10 cellular contexts compared by ENCODE assay signal in the genomic region with DNA sequence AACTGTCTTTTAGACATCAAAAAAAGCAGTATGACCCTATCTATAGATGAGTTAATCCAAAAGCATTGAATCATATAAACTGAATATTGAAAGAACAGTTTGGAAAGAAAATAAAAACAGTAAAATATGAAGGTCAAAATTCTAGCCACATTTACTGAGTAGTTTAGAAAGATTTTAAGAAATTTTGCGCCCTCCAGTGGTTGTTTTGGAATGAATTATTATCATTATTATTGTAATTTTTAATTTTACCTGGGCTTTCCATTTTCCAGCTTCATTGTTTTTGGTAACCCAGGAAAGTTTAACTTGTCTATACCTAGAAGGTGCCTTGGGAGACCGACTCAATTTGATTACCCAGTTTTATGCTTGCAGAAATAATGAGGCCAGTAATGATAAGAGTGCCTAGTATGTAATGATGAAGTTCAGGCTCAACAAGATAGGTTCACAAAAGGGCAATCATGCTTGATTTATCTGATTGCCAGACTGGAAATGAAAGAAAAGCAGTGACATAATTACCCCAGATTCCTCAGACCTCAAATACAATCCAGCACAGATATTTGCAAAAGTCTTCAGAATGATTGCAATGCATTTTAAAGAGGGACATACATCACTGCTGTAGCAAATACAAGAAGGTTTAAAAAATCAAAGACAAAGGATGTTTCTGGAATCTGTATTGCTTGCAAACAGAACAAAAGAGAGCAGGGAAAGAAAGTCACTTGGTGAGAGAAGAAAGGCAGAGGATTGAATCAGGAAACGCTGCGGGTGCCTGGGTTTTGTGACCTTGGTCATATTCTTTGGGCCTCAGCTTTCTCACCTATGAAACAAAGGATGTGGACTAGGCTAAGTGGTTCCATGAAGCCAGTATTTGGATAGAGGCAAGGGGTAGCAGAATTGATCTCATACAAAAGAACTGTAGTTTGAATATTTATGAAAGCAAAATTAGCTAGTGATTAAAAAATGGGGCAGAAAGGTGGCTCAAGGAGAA.
A peak's percentile ranks its signal among the peaks of the same experiment; 100 is the strongest.
DNase-seq lines count a peak whose midpoint lies in the region; ATAC-seq and TF ChIP-seq lines count a peak whose summit lies in the region.
"Had no signal": no experiment of that assay in that cellular context is flagged by ENCODE, and none has a peak within 500 bp of the region (broad histone marks: within the 10 kb centered on the region; RNA-seq: fewer than 3 reads in every experiment).

No MANE protein-coding gene starts in this region.

- H3K4me3 ChIP-seq in thoracic aorta = no peak overlapping the region

- no peaks in the 10 kb centered on the region for H3K27me3 ChIP-seq in thoracic aorta (replicated peaks; ENCODE audit: insufficient read depth)

- H3K9me3 Mint-ChIP-seq in endothelial cell (ENCODE audit: unreplicated experiment) = no peaks in the 10 kb centered on the region
- H3K9me3 Mint-ChIP-seq in activated CD8-positive, alpha-beta memory T cell treated with anti-CD3 and anti-CD28 coated beads, Interleukin-2, amount 10 ng/mL, durations not matched to agents 7 days and 5 days (ENCODE audit: low read depth) = no peaks in the 10 kb centered on the region
- H3K9me3 Mint-ChIP-seq: activated naive CD8-positive, alpha-beta T cell treated with anti-CD3 and anti-CD28 coated beads, Interleukin-2, amount 10 ng/mL, durations not matched to agents 7 days and 5 days; IgD-negative memory B cell had no signal

- H3K27me3 Mint-ChIP-seq in endothelial cell (ENCODE audit: unreplicated experiment) = no peaks in the 10 kb centered on the region
- peaks cover 2% of the 10 kb centered on the region for H3K27me3 Mint-ChIP-seq in activated CD8-positive, alpha-beta memory T cell treated with anti-CD3 and anti-CD28 coated beads, Interleukin-2, amount 10 ng/mL, durations not matched to agents 7 days and 5 days
- H3K27me3 Mint-ChIP-seq: IgD-negative memory B cell had no signal

- H3K27ac Mint-ChIP-seq in endothelial cell (ENCODE audit: unreplicated experiment) = peak overlapping the region; percentile 20
- no peak overlapping the region for H3K27ac Mint-ChIP-seq in activated CD8-positive, alpha-beta memory T cell treated with anti-CD3 and anti-CD28 coated beads, Interleukin-2, amount 10 ng/mL, durations not matched to agents 7 days and 5 days
- H3K27ac Mint-ChIP-seq: activated naive CD8-positive, alpha-beta T cell treated with anti-CD3 and anti-CD28 coated beads, Interleukin-2, amount 10 ng/mL, durations not matched to agents 7 days and 5 days had no signal

- H3K4me1 Mint-ChIP-seq in endothelial cell (ENCODE audit: unreplicated experiment) = peaks cover 15% of the 10 kb centered on the region
- H3K4me1 Mint-ChIP-seq in activated CD8-positive, alpha-beta memory T cell treated with anti-CD3 and anti-CD28 coated beads, Interleukin-2, amount 10 ng/mL, durations not matched to agents 7 days and 5 days = peaks cover 1% of the 10 kb centered on the region

- no peaks in the 10 kb centered on the region for H3K36me3 ChIP-seq in thoracic aorta

- ATAC-seq in thoracic aorta (ENCODE audit: insufficient number of reproducible peaks, low FRiP score, low read depth) (no peak), omental fat pad (ENCODE audit: low FRiP score) (no peak)
- ATAC-seq in activated CD8-positive, alpha-beta memory T cell treated with anti-CD3 and anti-CD28 coated beads, Interleukin-2, amount 10 ng/mL, durations not matched to agents 7 days and 5 days = no peak

- H3K4me3 Mint-ChIP-seq in endothelial cell (ENCODE audit: unreplicated experiment) = no peak overlapping the region
- no peak overlapping the region for H3K4me3 Mint-ChIP-seq in activated CD8-positive, alpha-beta memory T cell treated with anti-CD3 and anti-CD28 coated beads, Interleukin-2, amount 10 ng/mL, durations not matched to agents 7 days and 5 days
- H3K4me3 Mint-ChIP-seq: activated naive CD8-positive, alpha-beta T cell treated with anti-CD3 and anti-CD28 coated beads, Interleukin-2, amount 10 ng/mL, durations not matched to agents 7 days and 5 days had no signal

- no peaks in the 10 kb centered on the region for H3K9me3 ChIP-seq in thoracic aorta

- TF ChIP-seq CTCF in endothelial cell (IDR thresholded peaks at IDR 0.05; ENCODE audit: unreplicated experiment) = peak; percentile 87
- peak; percentile 47 for TF ChIP-seq CTCF in thoracic aorta (IDR thresholded peaks at IDR 0.05)
- no peak for TF ChIP-seq CTCF in omental fat pad (IDR thresholded peaks at IDR 0.05)

- H3K36me3 Mint-ChIP-seq in endothelial cell (ENCODE audit: low read depth, unreplicated experiment) = no peaks in the 10 kb centered on the region
- H3K36me3 Mint-ChIP-seq in activated CD8-positive, alpha-beta memory T cell treated with anti-CD3 and anti-CD28 coated beads, Interleukin-2, amount 10 ng/mL, durations not matched to agents 7 days and 5 days = no peaks in the 10 kb centered on the region
- H3K36me3 Mint-ChIP-seq: activated naive CD8-positive, alpha-beta T cell treated with anti-CD3 and anti-CD28 coated beads, Interleukin-2, amount 10 ng/mL, durations not matched to agents 7 days and 5 days; IgD-negative memory B cell had no signal

- peak; percentile 17 for DNase-seq in SIG-M5 treated with dmso at 0.1 percent for 504 hours (lab: John Stamatoyannopoulos, UW; ENCODE audit: unreplicated experiment)
- DNase-seq in SIG-M5 (lab: John Stamatoyannopoulos, UW) = no peak
- DNase-seq in NCI-H446 treated with DMSO at 0.1 percent for 48 hours (lab: John Stamatoyannopoulos, UW) = peak; percentile 27
- no peak for DNase-seq in endothelial cell (ENCODE audit: low spot score)
- DNase-seq in thoracic aorta (ENCODE audit: low spot score) = no peak
- DNase-seq in MV-4-11 (lab: John Stamatoyannopoulos, UW) = no peak
- DNase-seq in omental fat pad (ENCODE audit: low spot score) = no peak
- no peak for DNase-seq in activated CD8-positive, alpha-beta memory T cell treated with anti-CD3 and anti-CD28 coated beads, Interleukin-2, amount 10 ng/mL, durations not matched to agents 7 days and 5 days
- DNase-seq: activated naive CD8-positive, alpha-beta T cell treated with anti-CD3 and anti-CD28 coated beads, Interleukin-2, amount 10 ng/mL, durations not matched to agents 7 days and 5 days had no signal

- CTCF ChIA-PET in activated CD8-positive, alpha-beta memory T cell treated with anti-CD3 and anti-CD28 coated beads, Interleukin-2, amount 10 ng/mL, durations not matched to agents 7 days and 5 days (lab: Charles Lee) = interaction anchor here (1.6 kb wide), 1 partner anchor 12 kb away, joined by 4 read pairs; no protein-coding TSS in a partner anchor

- H3K27ac ChIP-seq in thoracic aorta = no peak overlapping the region

- no peaks in the 10 kb centered on the region for H3K4me1 ChIP-seq in thoracic aorta (ENCODE audit: control insufficient read depth in 1 of 2, low read depth in 2 of 2)

Comparison
In these comparisons a context has a peak if more than half of its experiments do, and no peak if none do; other contexts are left out.
1. DNase-seq: peak in SIG-M5 treated with dmso at 0.1 percent for 504 hours (single experiment) and NCI-H446 treated with DMSO at 0.1 percent for 48 hours (single experiment); none in SIG-M5 (single experiment), endothelial cell (single experiment), thoracic aorta (single experiment), MV-4-11 (single experiment), omental fat pad (single experiment) and activated CD8-positive, alpha-beta memory T cell treated with anti-CD3 and anti-CD28 coated beads, Interleukin-2, amount 10 ng/mL, durations not matched to agents 7 days and 5 days (single experiment).
2. CTCF ChIP-seq: peak in endothelial cell (single experiment) and thoracic aorta (single experiment); none in omental fat pad (0 of 3).